18 cellular contexts compared by ENCODE assay signal in genomic region chr5:137376127-137376526, GRCh38.
DNase-seq lines count a peak whose midpoint lies in the region; ATAC-seq and TF ChIP-seq lines count a peak whose summit lies in the region.
"Had no signal": no experiment of that assay in that cellular context is flagged by ENCODE, and none has a peak within 500 bp of the region (broad histone marks: within the 10 kb centered on the region; RNA-seq: fewer than 3 reads in every experiment).

No MANE protein-coding gene starts in this region.

- no peak for TF ChIP-seq POLR2A in stomach (IDR thresholded peaks at IDR 0.05)

- H3K4me3 ChIP-seq in right atrium auricular region (no peak overlapping the region), BE2C (ENCODE audit: low read depth, low read length) (no peak overlapping the region), stomach (no peak overlapping the region)
- H3K4me3 ChIP-seq: gastroesophageal sphincter, neural progenitor cell, SK-N-MC had no signal

- DNase-seq in Right ventricle myocardium superior, result peak; percentile 76
- DNase-seq in right atrium auricular region (ENCODE audit: low spot score), result no peak
- peak; percentile 83 for DNase-seq in NCI-H2227 treated with DMSO at 0.1 percent for 48 hours (lab: John Stamatoyannopoulos, UW)
- peak; percentile 55 for DNase-seq in left cardiac atrium
- no peak for DNase-seq in BE2C
- DNase-seq in stomach, result no peak
- DNase-seq: activated CD4-positive, alpha-beta T cell treated with anti-CD3 and anti-CD28 coated beads, Interleukin-2, amount 50 U/mL, for 1 hour; activated naive CD4-positive, alpha-beta T cell treated with anti-CD3 and anti-CD28 coated beads, Interleukin-2, amount 50 U/mL, for 16 hours; activated T-cell treated with anti-CD3 and anti-CD28 coated beads for 4 hours; CD8-positive, alpha-beta T cell; cortex of kidney; NCI-H446 treated with DMSO at 0.1 percent for 48 hours; stimulated activated naive CD8-positive, alpha-beta T cell treated with anti-CD3 and anti-CD28 coated beads, Interleukin-15, Interleukin-2, amounts not matched to agents 100 U/mL and 50 U/mL, for 24 hours had no signal

- WGBS in stomach, 5 donors, result 47 to 62% (median 59%) methylated on average over 7 of the region's 7 CpGs

- H3K27ac ChIP-seq in right atrium auricular region (no peak overlapping the region), stomach (no peak overlapping the region)
- H3K27ac ChIP-seq: gastroesophageal sphincter, neural progenitor cell, SK-N-MC had no signal

- no peaks in the 10 kb centered on the region for H3K27me3 ChIP-seq in right atrium auricular region
- no peaks in the 10 kb centered on the region for H3K27me3 ChIP-seq in BE2C
- peaks cover 0 to 3% (median 0%) of the 10 kb centered on the region in 3 donors for H3K27me3 ChIP-seq in stomach
- H3K27me3 ChIP-seq: gastroesophageal sphincter, neural progenitor cell had no signal

- intact Hi-C loops in Right ventricle myocardium superior (cut with DNase I), result no loop called here
- intact Hi-C loops in left cardiac atrium (cut with DNase I), result no loop called here
- intact Hi-C loops in stomach (cut with DNase I; ENCODE audit: low total_unique reads), result no loop called here

- TF ChIP-seq EP300 in stomach (IDR thresholded peaks at IDR 0.05), result no peak

- ATAC-seq in Right ventricle myocardium superior (ENCODE audit: poor library complexity), result peak; percentile 94
- peak; percentile 87 to 97 for ATAC-seq in left cardiac atrium
- no peak for ATAC-seq in GM21381 (IDR thresholded peaks at IDR 0.05; ENCODE audit: unreplicated experiment)
- no peak for ATAC-seq in HG03196 (IDR thresholded peaks at IDR 0.05; ENCODE audit: unreplicated experiment)
- ATAC-seq: CD8-positive, alpha-beta T cell; gastroesophageal sphincter; stimulated activated naive CD8-positive, alpha-beta T cell treated with anti-CD3 and anti-CD28 coated beads, Interleukin-15, Interleukin-2, amounts not matched to agents 100 U/mL and 50 U/mL, for 24 hours had no signal

- H3K36me3 ChIP-seq in right atrium auricular region (no peaks in the 10 kb centered on the region), BE2C (no peaks in the 10 kb centered on the region), stomach (no peaks in the 10 kb centered on the region)
- H3K36me3 ChIP-seq: gastroesophageal sphincter, neural progenitor cell had no signal

- H3K9me3 ChIP-seq in right atrium auricular region (no peaks in the 10 kb centered on the region), BE2C (no peaks in the 10 kb centered on the region), stomach (peaks cover 0 to 5% (median 1%) of the 10 kb centered on the region in 4 donors)

- H3K4me1 ChIP-seq in right atrium auricular region, result no peaks in the 10 kb centered on the region
- H3K4me1 ChIP-seq in BE2C, result no peaks in the 10 kb centered on the region
- H3K4me1 ChIP-seq in stomach, result no peaks in the 10 kb centered on the region
- H3K4me1 ChIP-seq: gastroesophageal sphincter had no signal

- TF ChIP-seq CTCF in right atrium auricular region (IDR thresholded peaks at IDR 0.05) (no peak), BE2C (IDR thresholded peaks at IDR 0.05; ENCODE audit: low read depth, low read length) (no peak), stomach (IDR thresholded peaks at IDR 0.05) (no peak)

Comparison
In these comparisons a context has a peak if more than half of its experiments do, and no peak if none do; other contexts are left out.
1. DNase-seq: peak in Right ventricle myocardium superior (single experiment), NCI-H2227 treated with DMSO at 0.1 percent for 48 hours (single experiment) and left cardiac atrium (single experiment); none in right atrium auricular region (single experiment), BE2C (single experiment) and stomach (single experiment).
2. ATAC-seq: peak in Right ventricle myocardium superior (single experiment) and left cardiac atrium (2 of 2); none in GM21381 (single experiment) and HG03196 (single experiment).